Comparison of ENCODE assay signal across 19 cellular contexts in genomic region chr6:160054913-160055312, GRCh38.
"Had no signal": no experiment of that assay in that cellular context is flagged by ENCODE, and none has a peak within 500 bp of the region (broad histone marks: within the 10 kb centered on the region; RNA-seq: fewer than 3 reads in every experiment).

No MANE protein-coding gene starts in this region.

- DNase-seq: effector memory CD8-positive, alpha-beta T cell; esophagus squamous epithelium; foreskin fibroblast; immature natural killer cell; left cardiac atrium; mammary epithelial cell; naive thymus-derived CD8-positive, alpha-beta T cell; sigmoid colon; stimulated activated CD4-positive, alpha-beta T cell treated with anti-CD3 and anti-CD28 coated beads, Interleukin-2, amount 100 ng/mL, for 24 hours; stimulated activated CD4-positive, alpha-beta T cell treated with anti-CD3 and anti-CD28 coated beads, Interleukin-4, amount 100 ng/mL, for 4 hours; stimulated activated naive CD4-positive, alpha-beta T cell treated with Interleukin-2 at 50 U/mL for 16 hours; trophoblast cell had no signal

- H3K27me3 Mint-ChIP-seq: dendritic cell treated with granulocyte-macrophage colony-stimulating factor and Interleukin-4, amounts not matched to agents 40 ng/mL and 50 ng/mL, for 4 days; effector memory CD8-positive, alpha-beta T cell; naive thymus-derived CD8-positive, alpha-beta T cell had no signal

- H3K27ac ChIP-seq: right atrium auricular region, sigmoid colon, skin epidermis had no signal

- H3K4me1 ChIP-seq: esophagus squamous epithelium, right atrium auricular region, sigmoid colon had no signal

- H3K9me3 ChIP-seq: esophagus squamous epithelium, mucosa of descending colon, right atrium auricular region, sigmoid colon had no signal

- H3K27me3 ChIP-seq: esophagus squamous epithelium, right atrium auricular region, sigmoid colon had no signal

- H3K9me3 Mint-ChIP-seq: dendritic cell treated with granulocyte-macrophage colony-stimulating factor and Interleukin-4, amounts not matched to agents 40 ng/mL and 50 ng/mL, for 4 days; effector memory CD8-positive, alpha-beta T cell; immature natural killer cell; naive thymus-derived CD8-positive, alpha-beta T cell had no signal

- H3K27ac Mint-ChIP-seq: dendritic cell treated with granulocyte-macrophage colony-stimulating factor and Interleukin-4, amounts not matched to agents 40 ng/mL and 50 ng/mL, for 4 days had no signal

- H3K4me3 ChIP-seq: esophagus squamous epithelium, mucosa of descending colon, right atrium auricular region, sigmoid colon, skin epidermis had no signal

- H3K4me3 Mint-ChIP-seq: dendritic cell treated with granulocyte-macrophage colony-stimulating factor and Interleukin-4, amounts not matched to agents 40 ng/mL and 50 ng/mL, for 4 days; effector memory CD8-positive, alpha-beta T cell; immature natural killer cell; naive thymus-derived CD8-positive, alpha-beta T cell had no signal

- FAIRE-seq: colon, keratinocyte, urothelium cell line had no signal
